ENCODE assay signal across 9 cellular contexts in genomic region chr7:36280840-36281812, GRCh38.
DNase-seq lines count a peak whose midpoint lies in the region; ATAC-seq, FAIRE-seq and TF ChIP-seq lines count a peak whose summit lies in the region.
"Had no signal": no experiment of that assay in that cellular context is flagged by ENCODE, and none has a peak within 500 bp of the region (broad histone marks: within the 10 kb centered on the region; RNA-seq: fewer than 3 reads in every experiment).

No MANE protein-coding gene starts in this region.

- no peaks in the 10 kb centered on the region for H3K27me3 Mint-ChIP-seq in Calu3 (ENCODE audit: unreplicated experiment)

- peaks cover 85% of the 10 kb centered on the region for H3K4me1 Mint-ChIP-seq in Calu3 (ENCODE audit: low read depth, unreplicated experiment)

- H3K27ac Mint-ChIP-seq in Calu3 (ENCODE audit: unreplicated experiment) = peak overlapping the region; percentile 74

- no peaks in the 10 kb centered on the region for H3K9me3 Mint-ChIP-seq in Calu3 (ENCODE audit: low read depth, unreplicated experiment)

- no peak for TF ChIP-seq CTCF in Calu3 (IDR thresholded peaks at IDR 0.05; ENCODE audit: unreplicated experiment)
- TF ChIP-seq CTCF in cardiac fibroblast (IDR thresholded peaks at IDR 0.05; ENCODE audit: low read depth, low read length) = no peak

- peaks cover 0 to 8% of the 10 kb centered on the region in 2 donors for H3K4me1 ChIP-seq in small intestine (ENCODE audit: control insufficient read depth in 2 of 2, insufficient read depth in 1 of 2, low read depth in 1 of 2, low read length in 1 of 2)

- intact Hi-C loops in Calu3 (cut with micrococcal nuclease; ENCODE audit: unreplicated experiment) = no loop called here

- H3K27ac ChIP-seq in small intestine (ENCODE audit: low read depth in 1 of 2, low read length in 1 of 2) = peak overlapping the region in 1 of 2 donors; percentile 56
- H3K27ac ChIP-seq: parathyroid adenoma had no signal

- no peaks in the 10 kb centered on the region for H3K9me3 ChIP-seq in small intestine (ENCODE audit: control insufficient read depth, low read depth)

- WGBS in small intestine, 3 donors = 7 to 23% (median 22%) methylated on average over 18 of the region's 18 CpGs

- peaks cover 55% of the 10 kb centered on the region for H3K36me3 Mint-ChIP-seq in Calu3 (ENCODE audit: insufficient read depth, unreplicated experiment)

- ATAC-seq in HG03139 (IDR thresholded peaks at IDR 0.05; ENCODE audit: unreplicated experiment) = no peak
- ATAC-seq in GM19035 (IDR thresholded peaks at IDR 0.05; ENCODE audit: unreplicated experiment) = no peak

- peak; percentile 86 for DNase-seq in Calu3
- DNase-seq in H7 = peak; percentile 74
- peak; percentile 52 for DNase-seq in NCI-H2171 treated with DMSO at 0.1 percent for 48 hours (lab: John Stamatoyannopoulos, UW)
- DNase-seq in cardiac fibroblast (ENCODE audit: low read depth in 2 of 2) = peak; percentile 77 to 81
- DNase-seq in inferior parietal cortex (ENCODE audit: extremely low spot score) = peak; percentile 79
- DNase-seq in small intestine = peak; percentile 65

- no peak overlapping the region for H3K4me3 ChIP-seq in H7 (ENCODE audit: insufficient read depth, low read depth, low read length)
- no peak overlapping the region for H3K4me3 ChIP-seq in cardiac fibroblast (replicated peaks in 1 of 2; ENCODE audit: low read depth in 2 of 2, low read length in 2 of 2)
- H3K4me3 ChIP-seq in small intestine (ENCODE audit: low read depth in 1 of 2, low read length in 2 of 2) = no peak overlapping the region

- BruUV-seq in Calu3 (replicated peaks; lab: Mats Ljungman, UMichigan) = TSS peak; percentile 89

- FAIRE-seq in small intestine (lab: Jason Lieb, UNC) = no peak

- H3K36me3 ChIP-seq in H7 (replicated peaks; ENCODE audit: control insufficient read depth, insufficient read depth, low read length) (no peaks in the 10 kb centered on the region), small intestine (ENCODE audit: control insufficient read depth in 2 of 2, insufficient read depth in 2 of 2, low read length in 2 of 2) (no peaks in the 10 kb centered on the region)

- H3K4me3 Mint-ChIP-seq in Calu3 (ENCODE audit: low read depth, unreplicated experiment) = peak overlapping the region; percentile 72

- CTCF ChIA-PET in Calu3 (lab: Charles Lee) = interaction anchor here (0.6 to 2.4 kb wide), 4 partner anchors 8 to 38 kb away, joined by 3 to 14 read pairs (median 8); no protein-coding TSS in a partner anchor

- H3K27me3 ChIP-seq in H7 (ENCODE audit: control insufficient read depth, insufficient read depth, low read length) = no peaks in the 10 kb centered on the region
- no peaks in the 10 kb centered on the region for H3K27me3 ChIP-seq in small intestine (ENCODE audit: control insufficient read depth in 2 of 2, insufficient read depth in 2 of 2, low read length in 2 of 2)
